1 cellular context compared by ENCODE assay signal in the genomic region with DNA sequence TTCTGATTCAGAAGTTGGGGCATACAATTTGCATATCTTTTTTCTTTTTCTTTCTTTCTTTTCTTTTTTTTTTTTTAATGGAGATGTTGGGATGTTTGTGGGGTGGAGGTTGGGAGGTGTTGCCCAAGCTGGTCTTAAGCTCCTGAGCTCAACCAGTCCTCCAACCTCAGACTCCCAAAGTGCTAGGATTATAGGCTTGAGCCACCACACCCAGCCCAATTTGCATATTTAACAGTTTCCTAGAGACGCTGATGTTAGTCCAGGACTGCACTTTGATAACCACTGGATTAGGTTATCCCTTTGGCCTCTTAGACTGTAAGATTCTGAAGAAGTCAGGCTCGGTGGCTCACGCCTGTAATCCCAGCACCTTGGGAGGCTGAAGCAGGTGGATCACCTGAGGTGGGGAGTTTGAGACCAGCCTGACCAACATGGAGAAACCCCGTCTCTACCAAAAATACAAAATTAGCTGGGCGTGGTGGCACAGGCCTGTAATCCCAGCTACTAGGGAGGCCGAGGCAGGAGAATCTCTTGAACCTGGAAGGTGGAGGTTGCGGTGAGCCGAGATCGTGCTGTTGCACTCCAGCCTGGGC.
TF ChIP-seq lines count a peak whose summit lies in the region.

No MANE protein-coding gene starts in this region.

TF ChIP-seq in GM12878, 131 proteins besides CTCF, POLR2A, EP300 and RAD21:
- TF ChIP-seq POU2F2 (IDR thresholded peaks at IDR 0.05; ENCODE audit: borderline replicate concordance, low read depth, low read length), result peak; percentile 81; the same call in 1 of the 3 replicates
TF ChIP-seq in GM12878: peak in this region for 1; not testable (repeated sequence) for 130.
